Comparison of ENCODE assay signal across 23 cellular contexts in the genomic region with DNA sequence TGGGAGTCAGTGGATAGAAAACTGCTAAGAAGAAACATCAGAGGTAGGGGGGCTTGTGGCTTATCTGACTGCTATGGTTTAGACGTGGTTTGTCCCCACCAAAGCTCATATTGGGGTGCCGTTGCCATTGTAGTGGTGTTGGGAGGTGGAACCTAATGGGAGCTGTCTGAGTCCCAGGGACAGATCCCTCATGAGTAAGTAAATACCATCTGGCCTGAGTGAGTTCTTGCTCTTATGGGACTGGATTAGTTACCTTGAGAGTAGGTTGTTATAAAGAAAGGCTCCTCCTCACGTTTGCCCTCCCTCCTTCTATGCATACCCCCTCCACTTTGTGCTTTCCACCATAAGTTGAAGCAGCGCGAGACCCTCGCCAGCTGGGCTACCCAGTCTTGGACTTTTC. TPM values are rescaled to one million over a fixed set of nuclear protein-coding genes. Genes with fewer than 3 reads are reported as not detected.
DNase-seq lines count a peak whose midpoint lies in the region; ATAC-seq, FAIRE-seq and TF ChIP-seq lines count a peak whose summit lies in the region.
"Had no signal": no experiment of that assay in that cellular context is flagged by ENCODE, and none has a peak within 500 bp of the region (broad histone marks: within the 10 kb centered on the region; RNA-seq: fewer than 3 reads in every experiment).

No MANE protein-coding gene starts in this region.

- H3K4me3 ChIP-seq in IMR-90 (ENCODE audit: insufficient read depth, low read depth, low read length), result no peak overlapping the region
- H3K4me3 ChIP-seq in astrocyte (ENCODE audit: insufficient read depth, low read depth, low read length), result no peak overlapping the region
- no peak overlapping the region for H3K4me3 ChIP-seq in mesodermal cell (ENCODE audit: extremely low read depth, insufficient read depth, low read length, poor library complexity, severe bottlenecking)
- H3K4me3 ChIP-seq in upper lobe of left lung, result no peak overlapping the region
- H3K4me3 ChIP-seq: BLaER1 treated with 17β-estradiol and CSF1 and Interleukin-3, amounts not matched to agents 10 nM and 100 nM; neural progenitor cell; right atrium auricular region; SK-N-MC had no signal

- H3K4me1 Mint-ChIP-seq in astrocyte (ENCODE audit: low read depth, unreplicated experiment), result peaks cover 49% of the 10 kb centered on the region

- H3K4me1 ChIP-seq in IMR-90 (ENCODE audit: control insufficient read depth, insufficient read depth, low read length), result peaks cover 16% of the 10 kb centered on the region
- peaks cover 24% of the 10 kb centered on the region for H3K4me1 ChIP-seq in astrocyte (ENCODE audit: insufficient read depth, low read length)
- H3K4me1 ChIP-seq in mesodermal cell (ENCODE audit: control insufficient read depth, insufficient read depth, low read length, poor library complexity, severe bottlenecking), result peaks cover 41% of the 10 kb centered on the region
- H3K4me1 ChIP-seq in upper lobe of left lung, result peaks cover 49 to 56% (median 53%) of the 10 kb centered on the region in 4 donors
- H3K4me1 ChIP-seq: neural progenitor cell had no signal

- H3K4me3 Mint-ChIP-seq in astrocyte (ENCODE audit: unreplicated experiment), result no peak overlapping the region
- H3K4me3 Mint-ChIP-seq: endodermal cell; neural progenitor cell; stimulated activated naive CD8-positive, alpha-beta T cell treated with anti-CD3 and anti-CD28 coated beads, Interleukin-15, Interleukin-2, amounts not matched to agents 100 ng/mL and 50 ng/mL, for 24 hours had no signal

- H3K56ac ChIP-seq in IMR-90 (ENCODE audit: extremely low read depth, insufficient read depth, low read length), result no peak overlapping the region

- FAIRE-seq in astrocyte (lab: Jason Lieb, UNC), result peak; percentile 71
- FAIRE-seq: GM12891 had no signal

- no peaks in the 10 kb centered on the region for H3K9me3 ChIP-seq in IMR-90 (ENCODE audit: control insufficient read depth, insufficient read depth, low read length)
- H3K9me3 ChIP-seq in astrocyte (ENCODE audit: insufficient read depth, low read depth, low read length), result no peaks in the 10 kb centered on the region
- no peaks in the 10 kb centered on the region for H3K9me3 ChIP-seq in mesodermal cell (ENCODE audit: control insufficient read depth, low read length)
- H3K9me3 ChIP-seq in upper lobe of left lung, result no peaks in the 10 kb centered on the region
- H3K9me3 ChIP-seq: right atrium auricular region had no signal

- H3K4ac ChIP-seq in IMR-90 (ENCODE audit: low read depth, low read length), result peak overlapping the region; percentile 91

- peaks cover 2% of the 10 kb centered on the region for H3K36me3 Mint-ChIP-seq in astrocyte (ENCODE audit: low read depth, unreplicated experiment)
- H3K36me3 Mint-ChIP-seq: neural progenitor cell had no signal

- no peak overlapping the region for H2AK9ac ChIP-seq in IMR-90 (replicated peaks; ENCODE audit: low read depth, low read length, poor library complexity)

- peak overlapping the region; percentile 81 for H2BK5ac ChIP-seq in IMR-90 (ENCODE audit: low read depth, low read length, poor library complexity, severe bottlenecking)

- H3K18ac ChIP-seq in IMR-90 (ENCODE audit: low read depth, low read length), result peak overlapping the region; percentile 62

- TF ChIP-seq CTCF in IMR-90 (conservative IDR thresholded peaks at IDR 0.05; ENCODE audit: low read depth, low read length) (no peak), astrocyte (IDR thresholded peaks at IDR 0.05; ENCODE audit: insufficient read depth, low read depth, low read length) (no peak), upper lobe of left lung (IDR thresholded peaks at IDR 0.05) (no peak)

- CTCF ChIA-PET in IMR-90 (lab: Yijun Ruan, JAX), result interaction anchor here (0.6 kb wide), 1 partner anchor 9 kb away, joined by 5 read pairs; no protein-coding TSS in a partner anchor

- TF ChIP-seq POLR2A in IMR-90 (IDR thresholded peaks at IDR 0.05; ENCODE audit: low read depth, low read length), result no peak
- no peak for TF ChIP-seq POLR2A in upper lobe of left lung (IDR thresholded peaks at IDR 0.05)

- H3K27ac ChIP-seq in IMR-90 (ENCODE audit: insufficient read depth, low read length), result peak overlapping the region; percentile 57; the same call in 1 of the 2 replicates
- H3K27ac ChIP-seq in astrocyte (ENCODE audit: low read depth, low read length), result peak overlapping the region; percentile 39
- H3K27ac ChIP-seq in mesodermal cell (ENCODE audit: low read depth, low read length, severe bottlenecking), result peak overlapping the region; percentile 99
- H3K27ac ChIP-seq in upper lobe of left lung, result peak overlapping the region; percentile 11 to 79 (median 37)
- H3K27ac ChIP-seq in substantia nigra (ENCODE audit: low read depth, low read length, poor library complexity, severe bottlenecking), result no peak overlapping the region
- H3K27ac ChIP-seq: BLaER1 treated with 17β-estradiol and CSF1 and Interleukin-3, amounts not matched to agents 10 nM and 100 nM; neural progenitor cell; SK-N-MC had no signal

- no peak for TF ChIP-seq RAD21 in IMR-90 (IDR thresholded peaks at IDR 0.05; ENCODE audit: low read length)

- H2BK120ac ChIP-seq in IMR-90 (ENCODE audit: low read depth, low read length), result peak overlapping the region; percentile 87

- peak overlapping the region; percentile 89; the same call in 1 of the 2 replicates for H3K23ac ChIP-seq in IMR-90 (ENCODE audit: low read depth, low read length)

- peak overlapping the region; percentile 85 for H2AK5ac ChIP-seq in IMR-90 (ENCODE audit: low read depth, low read length)

- peak overlapping the region; percentile 62; the same call in 1 of the 3 replicates for H2BK15ac ChIP-seq in IMR-90 (ENCODE audit: low read depth, low read length)

- in situ Hi-C loops in IMR-90 (cut with MboI; ENCODE audit: low sequenced_read_pairs), result no loop called here
- in situ Hi-C loops in ACHN (cut with HindIII; ENCODE audit: low pct_ligation_motif_present, low pct_unique_long_range_greater_than_20kb, low sequenced_read_pairs), result no loop called here

- peaks cover 36 to 69% of the 10 kb centered on the region in 2 experiments for H3K79me1 ChIP-seq in IMR-90 (ENCODE audit: low read depth in 1 of 2, low read length in 2 of 2)

- H4K5ac ChIP-seq in IMR-90 (ENCODE audit: low read depth, low read length), result peak overlapping the region; percentile 43

- WGBS in IMR-90 (ENCODE audit: extremely low coverage in 2 of 2, insufficient read length in 1 of 2), 2 experiments, result no CpG with 5 or more reads among the region's 6 CpGs
- 90 to 100% methylated on average over 2 to 3 of the region's 6 CpGs for WGBS in mesodermal cell (ENCODE audit: insufficient coverage in 2 of 2), 2 experiments
- 81 to 86% methylated on average over 6 of the region's 6 CpGs for WGBS in upper lobe of left lung, 2 donors

- no peak for TF ChIP-seq EP300 in upper lobe of left lung (IDR thresholded peaks at IDR 0.05)

- H3K27me3 Mint-ChIP-seq in astrocyte (ENCODE audit: low read depth, unreplicated experiment), result no peaks in the 10 kb centered on the region
- H3K27me3 Mint-ChIP-seq: stimulated activated naive CD8-positive, alpha-beta T cell treated with anti-CD3 and anti-CD28 coated beads, Interleukin-15, Interleukin-2, amounts not matched to agents 100 ng/mL and 50 ng/mL, for 24 hours had no signal

- H2BK20ac ChIP-seq in IMR-90 (ENCODE audit: low read depth, low read length), result peak overlapping the region; percentile 94

- H4K20me1 ChIP-seq in IMR-90 (ENCODE audit: insufficient read depth, low read length) (peaks cover 7% of the 10 kb centered on the region; the same call in 1 of the 2 replicates), astrocyte (ENCODE audit: insufficient read depth, low read length) (peaks cover 14% of the 10 kb centered on the region)
- H4K20me1 ChIP-seq: BLaER1 treated with 17β-estradiol and CSF1 and Interleukin-3, amounts not matched to agents 10 nM and 100 nM had no signal

- intact Hi-C loops in IMR-90 (cut with micrococcal nuclease), result no loop called here

- H3K79me2 ChIP-seq in astrocyte (ENCODE audit: insufficient read depth, low read length), result no peaks in the 10 kb centered on the region

- peak overlapping the region; percentile 31 to 62; a peak in 3 of 4 replicates for H4K8ac ChIP-seq in IMR-90 (ENCODE audit: low read depth in 2 of 2, low read length in 2 of 2)

- no peak overlapping the region for H3K9ac ChIP-seq in IMR-90 (ENCODE audit: low read depth, low read length)
- H3K9ac ChIP-seq in astrocyte (ENCODE audit: low read length), result peak overlapping the region; percentile 20
- H3K9ac ChIP-seq: BLaER1 treated with 17β-estradiol and CSF1 and Interleukin-3, amounts not matched to agents 10 nM and 100 nM; neural progenitor cell had no signal

- no peak for ATAC-seq in IMR-90 (ENCODE audit: low read depth)
- no peak for ATAC-seq in upper lobe of left lung (ENCODE audit: low FRiP score in 2 of 2)
- ATAC-seq in GM21515 (IDR thresholded peaks at IDR 0.05; ENCODE audit: unreplicated experiment), result no peak

- POLR2A ChIA-PET in IMR-90 (lab: Charles Lee; ENCODE audit: unreplicated experiment), result interaction anchor here (0.6 kb wide), 1 partner anchor 221 kb away, joined by 6 read pairs; no protein-coding TSS in a partner anchor

- H4K91ac ChIP-seq in IMR-90 (ENCODE audit: insufficient read depth, low read depth, low read length), result peak overlapping the region; percentile 68

- peak overlapping the region; percentile 44 for H3K14ac ChIP-seq in IMR-90 (replicated peaks; ENCODE audit: low read depth, low read length)

- H3K9me3 Mint-ChIP-seq in astrocyte (ENCODE audit: unreplicated experiment), result no peaks in the 10 kb centered on the region
- H3K9me3 Mint-ChIP-seq: endodermal cell; neural progenitor cell; stimulated activated naive CD8-positive, alpha-beta T cell treated with anti-CD3 and anti-CD28 coated beads, Interleukin-15, Interleukin-2, amounts not matched to agents 100 ng/mL and 50 ng/mL, for 24 hours had no signal

- no peak overlapping the region; the same call in 1 of the 2 replicates for H3K4me2 ChIP-seq in IMR-90 (ENCODE audit: low read depth, low read length)
- peak overlapping the region; percentile 71 for H3K4me2 ChIP-seq in astrocyte (ENCODE audit: low read length)
- H3K4me2 ChIP-seq: BLaER1 treated with 17β-estradiol and CSF1 and Interleukin-3, amounts not matched to agents 10 nM and 100 nM; neural progenitor cell had no signal

- H3K27me3 ChIP-seq in IMR-90 (ENCODE audit: control insufficient read depth, insufficient read depth, low read length) (no peaks in the 10 kb centered on the region), astrocyte (ENCODE audit: insufficient read depth, low read length) (no peaks in the 10 kb centered on the region), upper lobe of left lung (no peaks in the 10 kb centered on the region)
- H3K27me3 ChIP-seq: BLaER1 treated with 17β-estradiol and CSF1 and Interleukin-3, amounts not matched to agents 10 nM and 100 nM; neural progenitor cell; right atrium auricular region had no signal

- DNase-seq in IMR-90 (no peak), astrocyte (ENCODE audit: low read depth) (no peak), upper lobe of left lung (no peak), substantia nigra (lab: John Stamatoyannopoulos, UW) (no peak), ACHN (no peak)
- DNase-seq: activated CD4-positive, alpha-beta T cell treated with anti-CD3 and anti-CD28 coated beads for 48 hours; activated gamma-delta T cell; amniotic stem cell; endodermal cell; GF-D8; hypothalamus; Kasumi-1; NCI-H1092 treated with DMSO at 0.1 percent for 48 hours; NCI-H2107; NCI-H526 had no signal

- H3K27ac Mint-ChIP-seq in astrocyte (ENCODE audit: unreplicated experiment), result peak overlapping the region; percentile 89
- H3K27ac Mint-ChIP-seq: endodermal cell; neural progenitor cell; stimulated activated naive CD8-positive, alpha-beta T cell treated with anti-CD3 and anti-CD28 coated beads, Interleukin-15, Interleukin-2, amounts not matched to agents 100 ng/mL and 50 ng/mL, for 24 hours had no signal

- H3K9me1 ChIP-seq in IMR-90 (ENCODE audit: insufficient read depth, low read length), result peaks cover 22% of the 10 kb centered on the region

- dilution Hi-C loops in IMR-90 (cut with HindIII; ENCODE audit: low sequenced_read_pairs, unreplicated experiment), result no loop called here

- BruUV-seq in IMR-90 (replicated peaks; lab: Mats Ljungman, UMichigan), result no TSS peak

- H2AFZ ChIP-seq in IMR-90 (replicated peaks; ENCODE audit: low read length, poor library complexity) (no peak overlapping the region), astrocyte (ENCODE audit: low read depth, low read length) (no peak overlapping the region)
- H2AFZ ChIP-seq: neural progenitor cell had no signal

- H3K36me3 ChIP-seq in IMR-90 (ENCODE audit: control insufficient read depth, insufficient read depth, low read length), result no peaks in the 10 kb centered on the region
- no peaks in the 10 kb centered on the region for H3K36me3 ChIP-seq in astrocyte (ENCODE audit: insufficient read depth, low read length)
- H3K36me3 ChIP-seq in mesodermal cell (ENCODE audit: control insufficient read depth, insufficient read depth, low read length), result no peaks in the 10 kb centered on the region
- H3K36me3 ChIP-seq in upper lobe of left lung, result no peaks in the 10 kb centered on the region
- H3K36me3 ChIP-seq: BLaER1 treated with 17β-estradiol and CSF1 and Interleukin-3, amounts not matched to agents 10 nM and 100 nM; neural progenitor cell; right atrium auricular region had no signal

RNA-seq across cellular contexts. Expression of gene VILL, which starts 53.4 kb away (rescaled TPM):
- 2.3 and 2.5 TPM in 2 replicates for total RNA-seq in IMR-90 (2012; rRNA removed)
- 4.5 and 4.7 TPM in 2 replicates for polyA plus RNA-seq in IMR-90 (2012; rRNA removed)
- 1.3 and 3.7 TPM in 2 replicates for polyA plus RNA-seq in IMR-90 (2012; cell fraction: cytosol; rRNA removed)
- polyA plus RNA-seq in IMR-90 (2012; cell fraction: nucleus; rRNA removed; ENCODE audit: low replicate concordance), result 15.6 and 35.8 TPM in 2 replicates
- 1.0 and 1.5 TPM in 2 replicates for total RNA-seq in astrocyte
- 4.1 TPM for polyA plus RNA-seq in mesodermal cell (2013, experiment 1 of 2)
- 2.7 TPM for polyA plus RNA-seq in mesodermal cell (2013, experiment 2 of 2)
- 10 to 100 TPM in 5 of 6 donors, 1 to 10 TPM in 1; 5.6 to 41.9 (median 19.0) TPM for total RNA-seq in upper lobe of left lung
